8 cellular contexts compared by ENCODE assay signal in the genomic region with DNA sequence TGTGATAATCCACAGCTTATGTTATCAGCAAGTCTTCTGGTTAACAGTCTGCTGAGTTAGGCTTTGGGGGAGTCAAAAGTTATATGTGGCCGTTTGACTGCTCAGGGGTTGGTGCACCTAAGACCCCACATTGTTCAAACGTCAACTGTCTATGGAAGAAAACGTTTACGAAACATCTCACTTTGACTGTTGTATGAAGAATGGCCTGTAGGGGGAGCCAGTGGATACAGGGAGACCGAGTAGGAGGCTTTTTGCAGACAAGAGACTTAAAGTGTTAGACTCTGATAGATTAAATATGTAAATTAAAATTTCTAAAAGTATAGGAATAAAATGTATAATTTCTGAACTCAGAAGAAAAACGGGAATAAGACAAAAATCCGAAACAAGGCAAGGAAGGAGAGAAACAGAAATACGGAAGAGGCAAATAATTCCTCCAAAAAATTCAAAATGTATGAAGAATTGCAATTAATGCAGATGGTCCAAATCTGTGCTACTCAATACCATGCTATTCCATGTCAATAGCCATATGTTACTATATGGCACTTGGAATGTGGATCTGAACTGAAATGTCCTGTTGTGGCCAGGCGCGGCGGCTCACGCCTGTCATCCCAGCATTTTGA. TPM values are rescaled to one million over a fixed set of nuclear protein-coding genes. Genes with fewer than 3 reads are reported as not detected.
DNase-seq lines count a peak whose midpoint lies in the region; ATAC-seq, FAIRE-seq and TF ChIP-seq lines count a peak whose summit lies in the region.

No MANE protein-coding gene starts in this region.

- ATAC-seq in right lobe of liver = peak; percentile 79 to 91 (median 85)
- ATAC-seq in GM21360 (IDR thresholded peaks at IDR 0.05; ENCODE audit: unreplicated experiment) = no peak

- DNase-seq in AG08396 (ENCODE audit: low spot score) (peak; percentile 52), H4 (ENCODE audit: low spot score) (peak; percentile 69), NCI-H446 treated with DMSO at 0.1 percent for 48 hours (lab: John Stamatoyannopoulos, UW) (peak; percentile 3), right lobe of liver (peak in 1 of 3 donors; percentile 72)
- peak; percentile 54 to 94 for DNase-seq in activated CD4-positive, alpha-beta T cell treated with anti-CD3 and anti-CD28 coated beads for 24 hours (ENCODE audit: low read depth in 2 of 2)
- peak; percentile 49 to 86 (median 80) for DNase-seq in stimulated activated CD4-positive, alpha-beta T cell treated with anti-CD3 and anti-CD28 coated beads, TNF-alpha, amount 100 ng/mL, for 48 hours (ENCODE audit: low read depth in 3 of 3)

- no peak for TF ChIP-seq POLR2A in right lobe of liver (IDR thresholded peaks at IDR 0.05)

- FAIRE-seq in colon (lab: Jason Lieb, UNC) = peak; percentile 18

- no peaks in the 10 kb centered on the region for H3K27me3 ChIP-seq in right lobe of liver

- H3K27ac ChIP-seq in right lobe of liver = no peak overlapping the region

- 30% methylated on average over 11 of the region's 12 CpGs for WGBS in right lobe of liver (ENCODE audit: insufficient coverage, low coverage, low lambda C conversion rate, missing lambda C conversion rate)

- no peaks in the 10 kb centered on the region for H3K4me1 ChIP-seq in right lobe of liver

- H3K36me3 ChIP-seq in right lobe of liver = no peaks in the 10 kb centered on the region

- intact Hi-C loops in right lobe of liver (cut with DNase I) = loop anchor here (10.0 kb wide), 1 partner anchor 233 kb away; no protein-coding TSS in a partner anchor

- TF ChIP-seq CTCF in right lobe of liver (IDR thresholded peaks at IDR 0.05) = peak; percentile 80 to 87 (median 86)

- no peak overlapping the region for H3K4me3 ChIP-seq in right lobe of liver

- H3K9me3 ChIP-seq in right lobe of liver = no peaks in the 10 kb centered on the region

RNA-seq across cellular contexts. Expression of a gene that starts 37.8 kb away (rescaled TPM):
- total RNA-seq in H4 (2014; rRNA removed; shearing (Covaris generic)) = 0.04 TPM in 1 of 2 replicates, not detected in the other
- 10 to 100 TPM in 3 of 6 experiments, 1 to 10 TPM in 3; 6.4 to 71.1 (median 14.6) TPM for total RNA-seq in right lobe of liver

RNA-seq across cellular contexts. Expression of a gene that starts 41.2 kb away (rescaled TPM):
- 0.12 TPM in 1 of 2 replicates, not detected in the other for total RNA-seq in H4 (2014; rRNA removed; shearing (Covaris generic))
- not detected for total RNA-seq in right lobe of liver
